In genomic region chr2:101566632-101567228, GRCh38 we compare ENCODE assay signal across 15 cellular contexts.
DNase-seq lines count a peak whose midpoint lies in the region; ATAC-seq and TF ChIP-seq lines count a peak whose summit lies in the region.
"Had no signal": no experiment of that assay in that cellular context is flagged by ENCODE, and none has a peak within 500 bp of the region (broad histone marks: within the 10 kb centered on the region; RNA-seq: fewer than 3 reads in every experiment).

No MANE protein-coding gene starts in this region.

- intact Hi-C loops in Panc1 (cut with micrococcal nuclease; ENCODE audit: unreplicated experiment) (no loop called here), mucosa of descending colon (cut with DNase I, micrococcal nuclease) (no loop called here)

- peaks cover 3% of the 10 kb centered on the region for H3K27me3 Mint-ChIP-seq in mesothelial cell of epicardium (ENCODE audit: low read depth)
- H3K27me3 Mint-ChIP-seq: T-helper 17 cell had no signal

- no peaks in the 10 kb centered on the region for H3K9me3 ChIP-seq in Panc1 (ENCODE audit: control insufficient read depth, insufficient read depth, low read depth, low read length)
- H3K9me3 ChIP-seq in mucosa of descending colon, result no peaks in the 10 kb centered on the region

- CTCF ChIA-PET in Panc1 (lab: Charles Lee), result no interaction called here

- H3K4me1 ChIP-seq in Panc1 (ENCODE audit: control insufficient read depth, insufficient read depth, low read length) (peaks cover 13% of the 10 kb centered on the region), mucosa of descending colon (ENCODE audit: low read depth) (peaks cover 10% of the 10 kb centered on the region)

- H3K27me3 ChIP-seq in Panc1 (ENCODE audit: control insufficient read depth, insufficient read depth, low read length), result peaks cover 11% of the 10 kb centered on the region

- peak; percentile 83 for ATAC-seq in Panc1
- ATAC-seq in mucosa of descending colon, result peak; percentile 57
- ATAC-seq: T-helper 17 cell had no signal

- no peaks in the 10 kb centered on the region for H3K36me3 Mint-ChIP-seq in mesothelial cell of epicardium

- no TSS peak for BruUV-seq in Panc1 (replicated peaks; lab: Mats Ljungman, UMichigan)

- in situ Hi-C loops in Panc1 (cut with HindIII; ENCODE audit: low pct_unique_long_range_greater_than_20kb, low sequenced_read_pairs), result no loop called here

- POLR2A ChIA-PET in Panc1 (lab: Charles Lee), result interaction anchor here (0.6 kb wide), 1 partner anchor 231 kb away, joined by 14 read pairs; no protein-coding TSS in a partner anchor

- no peak overlapping the region for H3K27ac Mint-ChIP-seq in mesothelial cell of epicardium
- H3K27ac Mint-ChIP-seq: T-helper 17 cell had no signal

- H3K4me3 ChIP-seq in Panc1 (ENCODE audit: low read depth in 2 of 2, low read length in 2 of 2), result no peak overlapping the region
- H3K4me3 ChIP-seq in mucosa of descending colon, result no peak overlapping the region

- peaks cover 3% of the 10 kb centered on the region for H3K4me1 Mint-ChIP-seq in mesothelial cell of epicardium

- DNase-seq in DMS53 (lab: John Stamatoyannopoulos, UW) (peak; percentile 92), HuH-7.5 (ENCODE audit: low spot score) (peak; percentile 75), Panc1 (ENCODE audit: low read depth, low spot score) (no peak), mucosa of descending colon (no peak), substantia nigra (lab: John Stamatoyannopoulos, UW) (no peak), mesothelial cell of epicardium (ENCODE audit: low spot score in 2 of 2, unreplicated experiment in 2 of 2) (no peak), D341Med (ENCODE audit: low spot score) (no peak)
- DNase-seq: DMS79, Kasumi-1, NCI-H146, NCI-H2081 treated with DMSO at 0.1 percent for 48 hours, NCI-H2227 treated with DMSO at 0.1 percent for 48 hours, NCI-H774, SHP77 treated with DMSO at 0.1 percent for 48 hours, T-helper 17 cell had no signal

- no peak overlapping the region for H3K27ac ChIP-seq in Panc1 (ENCODE audit: low read length)
- no peak overlapping the region for H3K27ac ChIP-seq in substantia nigra (ENCODE audit: low read depth, low read length, poor library complexity, severe bottlenecking)

- no peak overlapping the region for H3K4me3 Mint-ChIP-seq in mesothelial cell of epicardium
- H3K4me3 Mint-ChIP-seq: T-helper 17 cell had no signal

- H3K36me3 ChIP-seq in Panc1 (ENCODE audit: control insufficient read depth, insufficient read depth, low read length), result no peaks in the 10 kb centered on the region
- no peaks in the 10 kb centered on the region for H3K36me3 ChIP-seq in mucosa of descending colon (ENCODE audit: low read depth)

- no peak for TF ChIP-seq CTCF in Panc1 (IDR thresholded peaks at IDR 0.05)
- no peak for TF ChIP-seq CTCF in mucosa of descending colon (IDR thresholded peaks at IDR 0.05)
- no peak for TF ChIP-seq CTCF in mesothelial cell of epicardium (IDR thresholded peaks at IDR 0.05; ENCODE audit: unreplicated experiment)

- no peaks in the 10 kb centered on the region for H3K9me3 Mint-ChIP-seq in mesothelial cell of epicardium

Comparison
In these comparisons a context has a peak if more than half of its experiments do, and no peak if none do; other contexts are left out.
1. DNase-seq: peak in DMS53 (single experiment) and HuH-7.5 (single experiment); none in Panc1 (single experiment), mucosa of descending colon (0 of 3), substantia nigra (0 of 49), mesothelial cell of epicardium (0 of 2) and D341Med (single experiment).